9 cellular contexts compared by ENCODE assay signal in the genomic region with DNA sequence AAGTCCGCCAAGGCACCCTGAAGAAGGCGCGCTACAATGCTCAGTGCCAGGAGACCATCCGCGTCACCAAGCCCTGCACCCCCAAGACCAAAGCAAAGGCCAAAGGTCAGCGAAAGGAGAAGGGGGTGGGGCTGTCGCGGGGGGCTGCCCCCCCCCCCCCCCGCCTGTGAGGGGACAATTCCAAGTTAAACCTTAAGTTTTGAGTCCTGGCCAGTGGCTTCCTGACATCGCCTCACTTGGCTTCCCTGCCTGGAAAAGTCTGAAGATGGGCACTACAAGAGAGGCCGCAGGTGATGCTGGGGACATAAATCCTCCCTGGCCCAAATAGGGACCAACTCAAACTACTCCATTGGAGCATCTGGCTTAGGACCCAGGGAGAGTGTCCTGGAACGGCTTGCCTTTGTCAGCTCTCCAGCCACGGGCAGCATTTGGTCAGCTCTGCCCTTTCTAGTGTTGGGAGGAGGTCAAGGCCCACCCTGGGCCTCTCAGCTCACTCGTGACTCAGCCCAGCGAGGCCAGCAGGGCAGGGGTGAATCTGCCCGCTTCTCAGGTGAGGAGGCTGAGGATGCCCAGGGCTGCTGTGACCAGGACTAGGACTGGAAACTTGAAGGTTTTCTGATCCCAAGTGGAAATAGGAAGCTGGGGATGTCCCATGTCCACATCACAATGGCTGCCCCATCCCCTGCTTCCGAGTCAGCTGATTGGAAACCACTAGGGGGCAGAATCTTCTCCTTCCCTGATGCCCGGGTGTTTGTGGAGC. TPM values are rescaled to one million over a fixed set of nuclear protein-coding genes. Genes with fewer than 3 reads are reported as not detected.
A peak's percentile ranks its signal among the peaks of the same experiment; 100 is the strongest.
DNase-seq lines count a peak whose midpoint lies in the region; ATAC-seq and FAIRE-seq lines count a peak whose summit lies in the region.
"Had no signal": no experiment of that assay in that cellular context is flagged by ENCODE, and none has a peak within 500 bp of the region (broad histone marks: within the 10 kb centered on the region; RNA-seq: fewer than 3 reads in every experiment).

No MANE protein-coding gene starts in this region.

- H3K4me3 Mint-ChIP-seq in naive B cell: peak overlapping the region in 6 of 8 donors; percentile 18 to 84 (median 60)

- no peak for ATAC-seq in naive B cell (ENCODE audit: low read depth in 2 of 2)
- no peak for ATAC-seq in HG02678 (IDR thresholded peaks at IDR 0.05; ENCODE audit: unreplicated experiment)

- peaks cover 0 to 15% of the 10 kb centered on the region in 2 donors for H3K36me3 Mint-ChIP-seq in naive B cell

- peaks cover 0 to 3% (median 0%) of the 10 kb centered on the region in 7 donors for H3K9me3 Mint-ChIP-seq in naive B cell
- H3K9me3 Mint-ChIP-seq: activated naive CD8-positive, alpha-beta T cell treated with anti-CD3 and anti-CD28 coated beads, Interleukin-2, amount 10 ng/mL, durations not matched to agents 7 days and 5 days had no signal

- no peak overlapping the region for H3K27ac Mint-ChIP-seq in naive B cell
- H3K27ac Mint-ChIP-seq: activated naive CD8-positive, alpha-beta T cell treated with anti-CD3 and anti-CD28 coated beads, Interleukin-2, amount 10 ng/mL, durations not matched to agents 7 days and 5 days had no signal

- peak; percentile 46 for DNase-seq in NCI-H1436 (lab: John Stamatoyannopoulos, UW)
- DNase-seq in NCI-H1436 treated with DMSO at 0.1 percent for 48 hours (lab: John Stamatoyannopoulos, UW): no peak
- DNase-seq in NCI-H2196 (lab: John Stamatoyannopoulos, UW; ENCODE audit: unreplicated experiment): peak; percentile 70
- DNase-seq in dermis microvascular lymphatic vessel endothelial cell (ENCODE audit: low read depth in 2 of 2): peak; percentile 36 to 56
- DNase-seq in naive B cell: no peak
- no peak for DNase-seq in activated CD4-positive, alpha-beta T cell treated with anti-CD3 and anti-CD28 coated beads, Interleukin-2, amount 50 U/mL, for 1 hour
- DNase-seq in GM19239 (ENCODE audit: insufficient read length, low spot score): no peak

- peaks cover 17 to 53% (median 33%) of the 10 kb centered on the region in 3 donors for H3K27me3 Mint-ChIP-seq in naive B cell

- no peak for FAIRE-seq in GM19239 (lab: Jason Lieb, UNC)

- peaks cover 6 to 10% (median 7%) of the 10 kb centered on the region in 3 donors for H3K4me1 Mint-ChIP-seq in naive B cell

RNA-seq across cellular contexts. Expression of a gene that starts 1.4 kb away (rescaled TPM):
- 34.8 and 58.0 TPM in 2 replicates for total RNA-seq in dermis microvascular lymphatic vessel endothelial cell
- polyA plus RNA-seq in naive B cell (ENCODE audit: low read depth in 6 of 6): 1 to 10 TPM in 3 of 6 donors, under 1 TPM in 2, not detected in 1; 0.52 to 1.8 (median 1.5) TPM

RNA-seq across cellular contexts. Expression of a gene that starts 8.8 kb away (rescaled TPM):
- under 0.01 and 0.25 TPM in 2 replicates for total RNA-seq in dermis microvascular lymphatic vessel endothelial cell
- under 1 TPM in 5 of 6 donors, not detected in 1; 0.27 to 0.94 (median 0.34) TPM for polyA plus RNA-seq in naive B cell (ENCODE audit: low read depth in 6 of 6)

RNA-seq across cellular contexts. Expression of a gene that starts 35.6 kb away (rescaled TPM):
- total RNA-seq in dermis microvascular lymphatic vessel endothelial cell: 51.6 and 61.3 TPM in 2 replicates
- polyA plus RNA-seq in naive B cell (ENCODE audit: low read depth in 6 of 6): 10 to 100 TPM in 1 of 6 donors, 1 to 10 TPM in 5; 2.5 to 13.7 (median 7.9) TPM

Comparison
In these comparisons a context has a peak if more than half of its experiments do, and no peak if none do; other contexts are left out.
1. DNase-seq: peak in NCI-H1436 (single experiment), NCI-H2196 (single experiment) and dermis microvascular lymphatic vessel endothelial cell (2 of 2); none in NCI-H1436 treated with DMSO at 0.1 percent for 48 hours (single experiment), naive B cell (single experiment), activated CD4-positive, alpha-beta T cell treated with anti-CD3 and anti-CD28 coated beads, Interleukin-2, amount 50 U/mL, for 1 hour (single experiment) and GM19239 (single experiment).